16 cellular contexts compared by ENCODE assay signal in genomic region chr17:66951605-66951953, GRCh38. TPM values are rescaled to one million over a fixed set of nuclear protein-coding genes. Genes with fewer than 3 reads are reported as not detected.
DNase-seq lines count a peak whose midpoint lies in the region; ATAC-seq and TF ChIP-seq lines count a peak whose summit lies in the region.
"Had no signal": no experiment of that assay in that cellular context is flagged by ENCODE, and none has a peak within 500 bp of the region (broad histone marks: within the 10 kb centered on the region; RNA-seq: fewer than 3 reads in every experiment).

No MANE protein-coding gene starts in this region.

- H3K79me2 ChIP-seq in HCT116 (ENCODE audit: insufficient read depth, low read length) (no peaks in the 10 kb centered on the region), hepatocyte (no peaks in the 10 kb centered on the region)

- H3K4me2 ChIP-seq in HCT116 (ENCODE audit: low read length) (peak overlapping the region; percentile 81), hepatocyte (peak overlapping the region; percentile 53)

- no peak for TF ChIP-seq POLR2A in HCT116 (IDR thresholded peaks at IDR 0.05; ENCODE audit: borderline replicate concordance, extremely low read depth, insufficient read depth, insufficient read length)

- no peak overlapping the region for H2AFZ ChIP-seq in HCT116 (ENCODE audit: low read depth, low read length, poor library complexity, severe bottlenecking)
- no peak overlapping the region for H2AFZ ChIP-seq in hepatocyte

- intact Hi-C loops in HCT116 (cut with micrococcal nuclease), result no loop called here

- H3K9me2 ChIP-seq in HCT116 (ENCODE audit: insufficient read depth), result no peaks in the 10 kb centered on the region
- H3K9me2 ChIP-seq in hepatocyte (replicated peaks; ENCODE audit: insufficient read depth), result no peaks in the 10 kb centered on the region

- H3K4me3 ChIP-seq in HCT116 (replicated peaks in 1 of 2; ENCODE audit: low read depth in 1 of 2, low read length in 2 of 2), result peak overlapping the region in 1 of 2 experiments; percentile 44; a peak in 3 of 4 replicates
- no peak overlapping the region for H3K4me3 ChIP-seq in SJSA1
- H3K4me3 ChIP-seq in hepatocyte, result no peak overlapping the region
- H3K4me3 ChIP-seq in skeletal muscle tissue (ENCODE audit: low read length in 3 of 3), result no peak overlapping the region
- H3K4me3 ChIP-seq: right atrium auricular region had no signal

- DNase-seq in HCT116 (ENCODE audit: low read depth, low spot score) (no peak), SJSA1 (ENCODE audit: low read depth in 1 of 2, low spot score in 2 of 2) (no peak), hepatocyte (ENCODE audit: low spot score) (peak; percentile 37), left lobe of liver (ENCODE audit: low spot score) (no peak), GOT3 (lab: John Stamatoyannopoulos, UW) (no peak)
- DNase-seq: activated CD8-positive, alpha-beta T cell treated with anti-CD3 and anti-CD28 coated beads, Interleukin-2, amount 10 ng/mL, durations not matched to agents 7 days and 5 days; activated effector memory CD4-positive, alpha-beta T cell treated with Interleukin-2 at 50 U/mL for 16 hours; GF-D8; naive thymus-derived CD8-positive, alpha-beta T cell; NCI-H187 treated with DMSO at 0.1 percent for 48 hours; NCI-H748 treated with DMSO at 0.1 percent for 48 hours; Right ventricle myocardium superior; stimulated activated CD4-positive, alpha-beta T cell treated with anti-CD3 and anti-CD28 coated beads, Interleukin-2, amount 100 ng/mL, for 48 hours had no signal

- H3K4me1 ChIP-seq in HCT116 (ENCODE audit: control insufficient read depth in 1 of 2, insufficient read depth in 2 of 2, low read length in 2 of 2), result peaks cover 39 to 58% of the 10 kb centered on the region in 2 experiments
- H3K4me1 ChIP-seq in SJSA1 (replicated peaks), result peaks cover 54% of the 10 kb centered on the region
- H3K4me1 ChIP-seq in hepatocyte (ENCODE audit: insufficient read depth), result peaks cover 27% of the 10 kb centered on the region
- peaks cover 0 to 23% (median 18%) of the 10 kb centered on the region in 3 donors for H3K4me1 ChIP-seq in skeletal muscle tissue (ENCODE audit: control insufficient read depth in 3 of 3, insufficient read depth in 3 of 3, low read length in 3 of 3)
- H3K4me1 ChIP-seq: right atrium auricular region had no signal

- CTCF ChIA-PET in HCT116 (lab: Charles Lee), result interaction anchor here (1.1 to 2.5 kb wide), 2 partner anchors 13 to 24 kb away, joined by 3 to 8 read pairs; no protein-coding TSS in a partner anchor

- TF ChIP-seq CTCF in HCT116 (IDR thresholded peaks at IDR 0.05 in 2 of 3, conservative IDR thresholded peaks at IDR 0.05 in 1 of 3; ENCODE audit: borderline replicate concordance in 1 of 3, insufficient read depth in 1 of 3, low read depth in 2 of 3, low read length in 2 of 3) (no peak), hepatocyte (IDR thresholded peaks at IDR 0.05; ENCODE audit: poor library complexity) (no peak)

- peak; percentile 43 for ATAC-seq in HCT116
- no peak for ATAC-seq in left lobe of liver
- no peak for ATAC-seq in HG03457 (IDR thresholded peaks at IDR 0.05; ENCODE audit: unreplicated experiment)
- ATAC-seq: activated CD8-positive, alpha-beta T cell treated with anti-CD3 and anti-CD28 coated beads, Interleukin-2, amount 10 ng/mL, durations not matched to agents 7 days and 5 days; naive thymus-derived CD8-positive, alpha-beta T cell had no signal

- no peaks in the 10 kb centered on the region for H3K27me3 ChIP-seq in HCT116 (ENCODE audit: insufficient read depth, low read length)
- no peaks in the 10 kb centered on the region for H3K27me3 ChIP-seq in SJSA1 (replicated peaks)
- no peaks in the 10 kb centered on the region for H3K27me3 ChIP-seq in hepatocyte
- H3K27me3 ChIP-seq in skeletal muscle tissue (ENCODE audit: control insufficient read depth in 3 of 3, insufficient read depth in 3 of 3, low read length in 3 of 3), result peaks cover 6 to 17% (median 12%) of the 10 kb centered on the region in 3 donors
- H3K27me3 ChIP-seq: right atrium auricular region had no signal

- POLR2A ChIA-PET in HCT116 (lab: Charles Lee), result interaction anchor here (0.7 to 1.5 kb wide), 3 partner anchors 18 to 72 kb away, joined by 4 to 7 read pairs (median 4); no protein-coding TSS in a partner anchor

- TF ChIP-seq RAD21 in HCT116 (IDR thresholded peaks at IDR 0.05; ENCODE audit: low read depth), result no peak

- RAD21 ChIA-PET in HCT116 (lab: Charles Lee; ENCODE audit: low non-redundant PET in 1 of 2, low total read pairs in 2 of 2, uncharacterized antibody in 2 of 2, unreplicated experiment in 2 of 2), result interaction anchor here in 1 of 2 experiments (1.9 kb wide), 1 partner anchor 37 kb away, joined by 6 read pairs; no protein-coding TSS in a partner anchor

- no peaks in the 10 kb centered on the region for H3K36me3 ChIP-seq in HCT116 (ENCODE audit: control insufficient read depth in 1 of 2, insufficient read depth in 2 of 2, low read length in 2 of 2)
- no peaks in the 10 kb centered on the region for H3K36me3 ChIP-seq in SJSA1
- H3K36me3 ChIP-seq in hepatocyte (replicated peaks; ENCODE audit: insufficient read depth, low read depth), result no peaks in the 10 kb centered on the region
- H3K36me3 ChIP-seq in skeletal muscle tissue (ENCODE audit: control insufficient read depth in 3 of 3, insufficient read depth in 3 of 3, low read length in 3 of 3), result no peaks in the 10 kb centered on the region
- H3K36me3 ChIP-seq: right atrium auricular region had no signal

- H3K9me3 ChIP-seq in HCT116 (ENCODE audit: control insufficient read depth in 1 of 2, insufficient read depth in 1 of 2, low read depth in 1 of 2, low read length in 2 of 2) (no peaks in the 10 kb centered on the region), SJSA1 (replicated peaks) (no peaks in the 10 kb centered on the region), hepatocyte (ENCODE audit: low read depth) (no peaks in the 10 kb centered on the region), skeletal muscle tissue (ENCODE audit: control insufficient read depth in 3 of 3, low read length in 3 of 3) (no peaks in the 10 kb centered on the region)
- H3K9me3 ChIP-seq: right atrium auricular region had no signal

- no peaks in the 10 kb centered on the region for H4K20me1 ChIP-seq in HCT116 (ENCODE audit: insufficient read depth)
- no peaks in the 10 kb centered on the region for H4K20me1 ChIP-seq in hepatocyte (ENCODE audit: insufficient read depth, poor library complexity, severe bottlenecking)

- WGBS in hepatocyte (ENCODE audit: low lambda C conversion rate, missing lambda C conversion rate), result 54% methylated on average over 4 of the region's 4 CpGs

- peak overlapping the region; percentile 88 for H3K27ac ChIP-seq in HCT116 (ENCODE audit: low read depth, low read length)
- H3K27ac ChIP-seq in SJSA1, result peak overlapping the region; percentile 83
- H3K27ac ChIP-seq in hepatocyte, result peak overlapping the region; percentile 92
- H3K27ac ChIP-seq in skeletal muscle tissue (ENCODE audit: low read depth, low read length), result peak overlapping the region; percentile 26
- H3K27ac ChIP-seq: right atrium auricular region had no signal

- H3K9ac ChIP-seq in HCT116 (ENCODE audit: low read length) (peak overlapping the region; percentile 61), skeletal muscle tissue (ENCODE audit: low read depth in 1 of 3, low read length in 3 of 3) (no peak overlapping the region)

- BruUV-seq in HCT116 (replicated peaks; lab: Mats Ljungman, UMichigan), result no TSS peak

TF ChIP-seq in HCT116, 20 proteins besides CTCF, POLR2A, EP300 and RAD21 (continues in another document):
- no peak for TF ChIP-seq CEBPB (IDR thresholded peaks at IDR 0.05; ENCODE audit: low read depth)
- TF ChIP-seq MAX (IDR thresholded peaks at IDR 0.05), result no peak
- no peak for TF ChIP-seq ZNF274 (IDR thresholded peaks at IDR 0.05; ENCODE audit: low read depth, low read length)
- no peak for TF ChIP-seq SP1 (IDR thresholded peaks at IDR 0.05; ENCODE audit: low read depth)
- TF ChIP-seq EZH2 (IDR thresholded peaks at IDR 0.05), result no peak
- TF ChIP-seq JUND (IDR thresholded peaks at IDR 0.05), result no peak
- no peak for TF ChIP-seq SIN3A (IDR thresholded peaks at IDR 0.05; ENCODE audit: low read depth)
- no peak for TF ChIP-seq POLR2AphosphoS5 (IDR thresholded peaks at IDR 0.05; ENCODE audit: low read depth, low read length)
- TF ChIP-seq EZH2phosphoT487 (IDR thresholded peaks at IDR 0.05; ENCODE audit: borderline replicate concordance), result no peak
- no peak for TF ChIP-seq EGR1 (IDR thresholded peaks at IDR 0.05; ENCODE audit: low read depth)
- TF ChIP-seq CBX3 (IDR thresholded peaks at IDR 0.05; ENCODE audit: low read depth), result no peak
- TF ChIP-seq ATF3 (IDR thresholded peaks at IDR 0.05), result no peak
- no peak for TF ChIP-seq ELF1 (IDR thresholded peaks at IDR 0.05; ENCODE audit: borderline replicate concordance, low read depth)
- TF ChIP-seq SRF (IDR thresholded peaks at IDR 0.05; ENCODE audit: low read depth), result no peak
- no peak for TF ChIP-seq ZBTB33 (IDR thresholded peaks at IDR 0.05; ENCODE audit: extremely low read depth, insufficient replicate concordance, low read length)

RNA-seq across cellular contexts. Expression of gene CACNG4, which starts 12.9 kb away (rescaled TPM):
- total RNA-seq in HCT116 (2021; ENCODE audit: unreplicated experiment) (not detected), hepatocyte (2.5 and 3.5 TPM in 2 replicates), skeletal muscle tissue (1.6 TPM), left lobe of liver (0.10 TPM)
- polyA plus RNA-seq in HCT116 (2012), result 0.03 TPM in 1 of 2 replicates, not detected in the other
- 16.4 and 32.0 TPM in 2 replicates for total RNA-seq in SJSA1 (2014; rRNA removed; shearing (Covaris generic))
- 3.9 and 7.3 TPM in 2 replicates for polyA plus RNA-seq in hepatocyte
- total RNA-seq: activated CD8-positive, alpha-beta T cell treated with anti-CD3 and anti-CD28 coated beads, Interleukin-2, amount 10 ng/mL, durations not matched to agents 7 days and 5 days; naive thymus-derived CD8-positive, alpha-beta T cell; Right ventricle myocardium superior had no signal
- polyA plus RNA-seq: naive thymus-derived CD8-positive, alpha-beta T cell had no signal

Comparison
In these comparisons a context has a peak if more than half of its experiments do, and no peak if none do; other contexts are left out.
1. H3K27ac ChIP-seq: peak in every context shown above with its lines; median percentile 92 in hepatocyte; 88 in HCT116; 83 in SJSA1; 26 in skeletal muscle tissue.